24 cellular contexts compared by ENCODE assay signal in the genomic region with DNA sequence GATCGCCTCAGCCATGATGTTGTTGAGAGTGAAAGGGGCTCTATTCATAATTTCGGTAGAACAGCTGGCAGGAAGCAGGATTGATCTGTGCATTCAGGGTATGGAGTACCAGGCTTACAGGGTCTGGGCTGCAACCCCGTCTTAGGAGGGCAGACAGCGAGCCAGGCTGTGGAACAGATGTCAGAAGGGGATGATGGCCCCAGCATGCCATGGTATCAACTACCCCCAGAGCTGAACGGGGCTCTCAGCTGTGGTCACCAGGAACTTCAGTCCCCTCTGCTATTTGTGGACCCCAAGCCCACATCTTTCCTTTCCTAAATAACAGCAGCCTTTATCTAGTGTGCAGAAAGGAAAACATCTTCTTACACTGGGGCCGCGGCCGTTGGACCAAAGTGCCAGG.
"Had no signal": no experiment of that assay in that cellular context is flagged by ENCODE, and none has a peak within 500 bp of the region (broad histone marks: within the 10 kb centered on the region; RNA-seq: fewer than 3 reads in every experiment).

No MANE protein-coding gene starts in this region.

- H3K27me3 ChIP-seq: testis, thyroid gland, tibial artery, tibial nerve, transverse colon, upper lobe of left lung, upper lobe of right lung, uterus, vagina had no signal

- H3K4me1 ChIP-seq: stomach, suprapubic skin, testis, thyroid gland, tibial artery, transverse colon, upper lobe of left lung, upper lobe of right lung, uterus, vagina had no signal

- H3K9me3 ChIP-seq: suprapubic skin, testis, thyroid gland, uterus, vagina had no signal

- DNase-seq: stimulated activated CD4-positive, alpha-beta T cell treated with anti-CD3 and anti-CD28 coated beads, Interleukin-2, amount 100 ng/mL, for 48 hours; stimulated activated CD4-positive, alpha-beta T cell treated with anti-CD3 and anti-CD28 coated beads, Interleukin-4, amount 100 ng/mL, for 1 hour; stimulated activated CD4-positive, alpha-beta T cell treated with anti-CD3 and anti-CD28 coated beads, Interleukin-4, amount 100 ng/mL, for 24 hours; stimulated activated CD4-positive, alpha-beta T cell treated with anti-CD3 and anti-CD28 coated beads, Interleukin-4, amount 100 ng/mL, for 4 hours; stimulated activated CD8-positive, alpha-beta memory T cell treated with anti-CD3 and anti-CD28 coated beads, Interleukin-4, amount 100 ng/mL, for 48 hours; stimulated activated naive B cell treated with anti-CD40 and anti-IgM and Interleukin-4, amounts not matched to agents 10 μg/mL and 1 μg/mL and 100 μg/mL, for 72 hours; stimulated activated naive CD4-positive, alpha-beta T cell; stimulated activated naive CD4-positive, alpha-beta T cell treated with Interleukin-2 at 50 U/mL for 16 hours; stimulated activated naive CD8-positive, alpha-beta T cell treated with anti-CD3 and anti-CD28 coated beads, Interleukin-15, amount 100 ng/mL, for 72 hours; stimulated activated naive CD8-positive, alpha-beta T cell treated with anti-CD3 and anti-CD28 coated beads, Interleukin-15, Interleukin-2, amounts not matched to agents 100 U/mL and 50 U/mL, for 24 hours; stomach; substantia nigra; testis; thyroid gland; tibial artery; transverse colon; trophoblast cell; upper lobe of right lung; uterus had no signal

- H3K36me3 ChIP-seq: stomach, suprapubic skin, thoracic aorta, thyroid gland, tibial artery, tibial nerve, transverse colon, upper lobe of left lung, upper lobe of right lung, uterus, vagina had no signal

- H3K4me3 ChIP-seq: stomach, suprapubic skin, testis, thoracic aorta, thyroid gland, tibial artery, tibial nerve, transverse colon, upper lobe of left lung, upper lobe of right lung, uterus, vagina had no signal

- H3K27ac ChIP-seq: stomach, suprapubic skin, testis, thoracic aorta, thyroid gland, tibial artery, tibial nerve, transverse colon, upper lobe of left lung, upper lobe of right lung, uterus, vagina had no signal
